ENCODE assay signal across 10 cellular contexts in genomic region chr15:85704720-85705119, GRCh38.
DNase-seq lines count a peak whose midpoint lies in the region; ATAC-seq and TF ChIP-seq lines count a peak whose summit lies in the region.
"Had no signal": no experiment of that assay in that cellular context is flagged by ENCODE, and none has a peak within 500 bp of the region (broad histone marks: within the 10 kb centered on the region; RNA-seq: fewer than 3 reads in every experiment).

No MANE protein-coding gene starts in this region.

- ATAC-seq in activated T-cell treated with anti-CD3 and anti-CD28 coated beads, Interleukin-2, amount 50 U/mL, for 72 hours (replicated peaks in 1 of 2): peak in 1 of 2 donors; percentile 12
- no peak for ATAC-seq in body of pancreas
- no peak for ATAC-seq in naive B cell (ENCODE audit: low read depth in 2 of 2)
- peak; percentile 3 to 15 for ATAC-seq in upper lobe of left lung (ENCODE audit: low FRiP score in 2 of 2)
- ATAC-seq in mucosa of descending colon: no peak
- no peak for ATAC-seq in GM18505 (IDR thresholded peaks at IDR 0.05; ENCODE audit: unreplicated experiment)

- peak overlapping the region in 3 of 4 donors; percentile 41 to 89 (median 51) for H3K27ac ChIP-seq in body of pancreas
- peak overlapping the region; percentile 59 to 89 (median 83) for H3K27ac ChIP-seq in upper lobe of left lung

- H3K4me3 Mint-ChIP-seq in activated T-cell treated with anti-CD3 and anti-CD28 coated beads, Interleukin-2, amount 50 U/mL, for 72 hours: peak overlapping the region; percentile 78 to 83
- H3K4me3 Mint-ChIP-seq in naive B cell: peak overlapping the region in 2 of 8 donors; percentile 2 to 16

- H3K9me3 ChIP-seq in body of pancreas: no peaks in the 10 kb centered on the region
- H3K9me3 ChIP-seq in upper lobe of left lung: no peaks in the 10 kb centered on the region
- H3K9me3 ChIP-seq in mucosa of descending colon: no peaks in the 10 kb centered on the region
- H3K9me3 ChIP-seq: SK-N-SH had no signal

- DNase-seq in activated T-cell treated with anti-CD3 and anti-CD28 coated beads, Interleukin-2, amount 50 U/mL, for 72 hours: peak in 1 of 2 donors; percentile 45
- DNase-seq in activated T-cell treated with anti-CD3 and anti-CD28 coated beads for 4 hours: no peak
- no peak for DNase-seq in body of pancreas
- DNase-seq in naive B cell: no peak
- no peak for DNase-seq in upper lobe of left lung
- DNase-seq in mucosa of descending colon: no peak
- no peak for DNase-seq in SIG-M5 treated with dmso at 0.1 percent for 504 hours (lab: John Stamatoyannopoulos, UW; ENCODE audit: unreplicated experiment)
- DNase-seq: NCI-H1105, SK-N-SH had no signal

- H3K36me3 ChIP-seq in body of pancreas (replicated peaks in 1 of 2; ENCODE audit: insufficient read depth in 1 of 2, low read depth in 2 of 2) (no peaks in the 10 kb centered on the region), upper lobe of left lung (peaks cover 5 to 35% (median 20%) of the 10 kb centered on the region in 4 donors), mucosa of descending colon (ENCODE audit: low read depth) (peaks cover 8% of the 10 kb centered on the region)

- no peaks in the 10 kb centered on the region for H3K27me3 ChIP-seq in body of pancreas
- no peaks in the 10 kb centered on the region for H3K27me3 ChIP-seq in upper lobe of left lung

- intact Hi-C loops in body of pancreas (cut with DNase I) (no loop called here), mucosa of descending colon (cut with DNase I, micrococcal nuclease) (no loop called here)

- H3K27ac Mint-ChIP-seq in activated T-cell treated with anti-CD3 and anti-CD28 coated beads, Interleukin-2, amount 50 U/mL, for 72 hours: peak overlapping the region; percentile 91
- peak overlapping the region; percentile 32 to 90 (median 81) for H3K27ac Mint-ChIP-seq in naive B cell

- peaks cover 94% of the 10 kb centered on the region for H3K4me1 Mint-ChIP-seq in activated T-cell treated with anti-CD3 and anti-CD28 coated beads, Interleukin-2, amount 50 U/mL, for 72 hours (ENCODE audit: low read depth)
- peaks cover 59 to 80% (median 75%) of the 10 kb centered on the region in 3 donors for H3K4me1 Mint-ChIP-seq in naive B cell

- H3K4me3 ChIP-seq in body of pancreas (no peak overlapping the region), upper lobe of left lung (no peak overlapping the region), mucosa of descending colon (no peak overlapping the region)

- no peak for TF ChIP-seq CTCF in body of pancreas (IDR thresholded peaks at IDR 0.05)
- no peak for TF ChIP-seq CTCF in upper lobe of left lung (IDR thresholded peaks at IDR 0.05)
- TF ChIP-seq CTCF in mucosa of descending colon (IDR thresholded peaks at IDR 0.05): no peak

- H3K9me3 Mint-ChIP-seq in activated T-cell treated with anti-CD3 and anti-CD28 coated beads, Interleukin-2, amount 50 U/mL, for 72 hours: no peaks in the 10 kb centered on the region
- H3K9me3 Mint-ChIP-seq in naive B cell: no peaks in the 10 kb centered on the region

- H3K27me3 Mint-ChIP-seq in activated T-cell treated with anti-CD3 and anti-CD28 coated beads, Interleukin-2, amount 50 U/mL, for 72 hours (ENCODE audit: low read depth): no peaks in the 10 kb centered on the region
- H3K27me3 Mint-ChIP-seq in naive B cell: no peaks in the 10 kb centered on the region

- TF ChIP-seq POLR2A in body of pancreas (IDR thresholded peaks at IDR 0.05) (no peak), upper lobe of left lung (IDR thresholded peaks at IDR 0.05) (peak in 1 of 4 donors; percentile 13), GM18505 (IDR thresholded peaks at IDR 0.05; ENCODE audit: borderline replicate concordance, extremely low read depth, insufficient read depth, insufficient read length) (no peak)

- peaks cover 74% of the 10 kb centered on the region for H3K4me1 ChIP-seq in body of pancreas
- H3K4me1 ChIP-seq in upper lobe of left lung: peaks cover 72 to 76% (median 74%) of the 10 kb centered on the region in 4 donors
- H3K4me1 ChIP-seq in mucosa of descending colon (ENCODE audit: low read depth): peaks cover 27% of the 10 kb centered on the region

- peak in 1 of 4 donors; percentile 93 for TF ChIP-seq EP300 in upper lobe of left lung (IDR thresholded peaks at IDR 0.05)

- 63 to 71% methylated on average over 2 of the region's 2 CpGs for WGBS in body of pancreas, 2 donors
- 45 to 74% methylated on average over 2 of the region's 2 CpGs for WGBS in upper lobe of left lung, 2 donors

- peaks cover 8 to 31% of the 10 kb centered on the region in 2 donors for H3K36me3 Mint-ChIP-seq in activated T-cell treated with anti-CD3 and anti-CD28 coated beads, Interleukin-2, amount 50 U/mL, for 72 hours (ENCODE audit: insufficient read depth in 2 of 2)
- peaks cover 0 to 5% of the 10 kb centered on the region in 2 donors for H3K36me3 Mint-ChIP-seq in naive B cell

Comparison
In these comparisons a context has a peak if more than half of its experiments do, and no peak if none do; other contexts are left out.
1. ATAC-seq: peak in upper lobe of left lung (2 of 2); none in body of pancreas (single experiment), naive B cell (0 of 2), mucosa of descending colon (single experiment) and GM18505 (single experiment).